In genomic region chr20:45792513-45793118, GRCh38 we compare ENCODE assay signal across 8 cellular contexts.
DNase-seq lines count a peak whose midpoint lies in the region; ATAC-seq and TF ChIP-seq lines count a peak whose summit lies in the region.

No MANE protein-coding gene starts in this region.

- DNase-seq in GM13976 (ENCODE audit: low spot score) = peak; percentile 35
- DNase-seq in NOMO-1 treated with DMSO at 0.1 percent for 48 hours (lab: John Stamatoyannopoulos, UW; ENCODE audit: unreplicated experiment) = peak; percentile 55
- DNase-seq in GM03348 (ENCODE audit: low spot score) = no peak
- DNase-seq in stimulated activated CD4-positive, alpha-beta T cell treated with anti-CD3 and anti-CD28 coated beads, Interleukin-12 subunit alpha, Interleukin-12 subunit beta, amount 100 ng/mL, for 4 hours = no peak

- no peaks in the 10 kb centered on the region for H3K27me3 ChIP-seq in muscle layer of colon (ENCODE audit: control insufficient read depth in 1 of 2, insufficient read depth in 2 of 2, low read length in 2 of 2)

- no peaks in the 10 kb centered on the region for H3K9me3 ChIP-seq in muscle layer of colon (ENCODE audit: low read length)

- in situ Hi-C loops in GM13976 (cut with MboI; ENCODE audit: low sequenced_read_pairs, unreplicated experiment) = no loop called here

- ATAC-seq in GM19452 (IDR thresholded peaks at IDR 0.05; ENCODE audit: unreplicated experiment) (no peak), HG03565 (IDR thresholded peaks at IDR 0.05; ENCODE audit: unreplicated experiment) (no peak)

- peaks cover 30% of the 10 kb centered on the region for H3K36me3 ChIP-seq in muscle layer of colon (ENCODE audit: insufficient read depth, low read length)

- no peak for TF ChIP-seq CTCF in GM13976 (IDR thresholded peaks at IDR 0.05; ENCODE audit: borderline replicate concordance, control extremely low read depth, extremely low read depth, insufficient read depth, missing control alignments)

- H3K4me1 ChIP-seq in muscle layer of colon (ENCODE audit: insufficient read depth, low read length) = peaks cover 8% of the 10 kb centered on the region

- peak overlapping the region; percentile 94 for H3K9ac ChIP-seq in muscle layer of colon (ENCODE audit: low read length)

- H3K27ac ChIP-seq in cingulate gyrus (ENCODE audit: low read depth, low read length) = peak overlapping the region; percentile 82
- H3K27ac ChIP-seq in muscle layer of colon (ENCODE audit: low read depth, low read length) = peak overlapping the region; percentile 98

- peak overlapping the region; percentile 97 to 100 for H3K4me3 ChIP-seq in muscle layer of colon (ENCODE audit: low read depth in 1 of 2, low read length in 2 of 2)

Comparison
In these comparisons a context has a peak if more than half of its experiments do, and no peak if none do; other contexts are left out.
1. DNase-seq: peak in GM13976 (single experiment) and NOMO-1 treated with DMSO at 0.1 percent for 48 hours (single experiment); none in GM03348 (single experiment) and stimulated activated CD4-positive, alpha-beta T cell treated with anti-CD3 and anti-CD28 coated beads, Interleukin-12 subunit alpha, Interleukin-12 subunit beta, amount 100 ng/mL, for 4 hours (single experiment).